1 cellular context compared by ENCODE assay signal in the genomic region with DNA sequence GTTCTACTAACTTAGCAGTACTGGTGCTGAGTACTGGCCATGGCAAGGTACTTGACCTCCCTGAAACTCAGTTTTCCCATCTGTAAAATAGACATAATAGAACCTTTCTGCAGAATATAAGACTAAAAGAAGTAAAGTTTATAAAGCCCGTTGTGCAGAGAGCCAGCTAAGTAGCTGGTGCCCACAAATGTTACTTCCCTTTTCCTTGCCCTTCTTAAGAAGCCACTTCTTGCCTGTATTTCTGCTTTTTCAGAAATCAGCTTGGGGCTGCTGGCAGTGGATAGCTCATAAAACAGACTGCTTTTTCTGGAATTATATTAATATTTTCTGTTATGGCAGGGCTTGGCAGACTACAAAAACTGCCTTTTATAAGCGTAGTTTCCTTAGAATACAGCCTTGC. TPM values are rescaled to one million over a fixed set of nuclear protein-coding genes. Genes with fewer than 3 reads are reported as not detected.
"Had no signal": no experiment of that assay in that cellular context is flagged by ENCODE, and none has a peak within 500 bp of the region (broad histone marks: within the 10 kb centered on the region; RNA-seq: fewer than 3 reads in every experiment).

No MANE protein-coding gene starts in this region.

RNA-seq across cellular contexts. Expression of a gene that starts 40.7 kb away (rescaled TPM):
- total RNA-seq: GM23248 had no signal
